22 cellular contexts compared by ENCODE assay signal in the genomic region with DNA sequence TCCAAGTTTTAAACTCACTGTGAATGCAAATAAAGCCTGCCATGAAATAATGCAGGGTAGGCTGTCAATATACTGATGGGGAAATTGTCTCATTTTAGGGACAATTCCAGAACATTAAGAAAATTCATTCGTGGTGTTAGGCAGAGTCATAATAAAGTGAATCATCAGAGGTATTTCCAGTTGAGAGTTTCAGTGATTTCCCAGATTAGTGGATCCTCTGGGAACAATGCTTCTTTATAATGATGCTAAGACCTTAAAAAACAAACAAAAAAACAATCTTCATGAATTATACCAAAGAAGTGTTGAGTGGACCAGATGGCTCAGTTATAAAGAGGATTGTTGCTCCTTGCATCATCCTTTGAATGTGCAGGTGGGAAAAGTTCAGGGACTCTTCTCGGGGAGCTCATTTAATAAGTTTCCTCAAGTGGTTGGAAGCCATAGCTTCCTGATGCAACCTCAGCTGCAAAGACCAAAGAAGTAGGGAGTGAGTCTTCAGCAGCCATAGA.
"Had no signal": no experiment of that assay in that cellular context is flagged by ENCODE, and none has a peak within 500 bp of the region (broad histone marks: within the 10 kb centered on the region; RNA-seq: fewer than 3 reads in every experiment).

No MANE protein-coding gene starts in this region.

- H3K27ac ChIP-seq: neutrophil, right lobe of liver, skin epidermis, thyroid gland, upper lobe of left lung, vagina, WERI-Rb-1 had no signal

- H3K4me1 ChIP-seq: right lobe of liver, thyroid gland, upper lobe of left lung, vagina had no signal

- H3K9me3 ChIP-seq: neutrophil, right lobe of liver, thyroid gland, upper lobe of left lung, vagina had no signal

- DNase-seq: activated CD4-positive, alpha-beta T cell treated with anti-CD3 and anti-CD28 coated beads for 48 hours; activated CD4-positive, alpha-beta T cell treated with anti-CD3 and anti-CD28 coated beads, Interleukin-2, amount 50 U/mL, for 48 hours; activated CD8-positive, alpha-beta memory T cell treated with anti-CD3 and anti-CD28 coated beads for 24 hours; activated CD8-positive, alpha-beta memory T cell treated with anti-CD3 and anti-CD28 coated beads, Interleukin-2, amount 50 U/mL, for 4 hours; activated effector memory CD4-positive, alpha-beta T cell treated with anti-CD3 and anti-CD28 coated beads, Interleukin-2, amount 50 U/mL, for 16 hours; activated naive CD4-positive, alpha-beta T cell treated with anti-CD3 and anti-CD28 coated beads, Interleukin-2, amount 10 ng/mL, durations not matched to agents 7 days and 5 days; activated naive CD8-positive, alpha-beta T cell treated with anti-CD3 and anti-CD28 coated beads, Interleukin-2, amount 10 ng/mL, durations not matched to agents 7 days and 5 days; activated T-cell treated with anti-CD3 and anti-CD28 coated beads, Interleukin-2, amount 50 U/mL, for 1 hour; central memory CD4-positive, alpha-beta T cell; foreskin melanocyte; naive B cell; nephron progenitor cell; right lobe of liver; stimulated activated CD4-positive, alpha-beta T cell treated with anti-CD3 and anti-CD28 coated beads, Interleukin-4, amount 100 ng/mL, for 24 hours; stimulated activated naive CD8-positive, alpha-beta T cell treated with anti-CD3 and anti-CD28 coated beads, Interleukin-15, amount 100 ng/mL, for 72 hours; T1000; thyroid gland; upper lobe of left lung; WERI-Rb-1 had no signal

- H3K4me3 ChIP-seq: right lobe of liver, skin epidermis, thyroid gland, upper lobe of left lung, vagina had no signal

- H3K27me3 ChIP-seq: neutrophil, right lobe of liver, thyroid gland, upper lobe of left lung, vagina had no signal

- H3K36me3 ChIP-seq: neutrophil, right lobe of liver, thyroid gland, upper lobe of left lung, vagina, WERI-Rb-1 had no signal
